Comparison of ENCODE assay signal across 8 cellular contexts in genomic region chr14:32513571-32514009, GRCh38.
DNase-seq lines count a peak whose midpoint lies in the region; ATAC-seq and TF ChIP-seq lines count a peak whose summit lies in the region.

No MANE protein-coding gene starts in this region.

- in situ Hi-C loops in Caki2 (cut with HindIII; ENCODE audit: low pct_unique_long_range_greater_than_20kb, low sequenced_read_pairs): no loop called here

- DNase-seq in Caki2 (ENCODE audit: low read depth) (peak; percentile 5), MM.1S (peak; percentile 7), chondrocyte (ENCODE audit: low spot score) (no peak), nephron progenitor cell (no peak), NCI-H128 (lab: John Stamatoyannopoulos, UW; ENCODE audit: unreplicated experiment) (no peak), cortex of kidney (lab: John Stamatoyannopoulos, UW) (no peak)

- no peak overlapping the region for H3K9ac ChIP-seq in MM.1S (ENCODE audit: low read length)

- H2AFZ ChIP-seq in MM.1S (ENCODE audit: low read length): no peak overlapping the region

- no peaks in the 10 kb centered on the region for H3K27me3 ChIP-seq in MM.1S (replicated peaks; ENCODE audit: insufficient read depth, low read length)

- H3K4me1 Mint-ChIP-seq in chondrocyte (ENCODE audit: low read depth): peaks cover 40% of the 10 kb centered on the region
- peaks cover 51% of the 10 kb centered on the region for H3K4me1 Mint-ChIP-seq in nephron progenitor cell

- no peak overlapping the region for H3K27ac ChIP-seq in MM.1S (ENCODE audit: low read length)

- H3K4me1 ChIP-seq in MM.1S (ENCODE audit: low read length): no peaks in the 10 kb centered on the region

- no peak overlapping the region for H3K4me3 ChIP-seq in MM.1S (ENCODE audit: low read length)

- H3K9me3 ChIP-seq in MM.1S (replicated peaks; ENCODE audit: insufficient read depth, low read length): no peaks in the 10 kb centered on the region

- TF ChIP-seq CTCF in MM.1S (IDR thresholded peaks at IDR 0.05; ENCODE audit: low read length): 0 out of 2 replicates have a peak, but pooled peaks have one; percentile 30
- TF ChIP-seq CTCF in chondrocyte (IDR thresholded peaks at IDR 0.05): peak; percentile 88
- peak; percentile 33 for TF ChIP-seq CTCF in nephron progenitor cell (IDR thresholded peaks at IDR 0.05)

- H3K36me3 ChIP-seq in MM.1S (replicated peaks; ENCODE audit: insufficient read depth, low read length): no peaks in the 10 kb centered on the region

- no peaks in the 10 kb centered on the region for H3K27me3 Mint-ChIP-seq in chondrocyte (ENCODE audit: low read depth)
- H3K27me3 Mint-ChIP-seq in nephron progenitor cell (ENCODE audit: low read depth, poor library complexity): peaks cover 2% of the 10 kb centered on the region

- H3F3A ChIP-seq in MM.1S (ENCODE audit: insufficient read depth, low read length): no peaks in the 10 kb centered on the region

- no peaks in the 10 kb centered on the region for H3K9me2 ChIP-seq in MM.1S (replicated peaks; ENCODE audit: insufficient read depth, low read length)

- H3K4me3 Mint-ChIP-seq in chondrocyte (ENCODE audit: unreplicated experiment) (no peak overlapping the region), nephron progenitor cell (no peak overlapping the region)

- H3K27ac Mint-ChIP-seq in chondrocyte (ENCODE audit: unreplicated experiment) (peak overlapping the region; percentile 72), nephron progenitor cell (no peak overlapping the region)

- no peaks in the 10 kb centered on the region for H3K79me2 ChIP-seq in MM.1S (ENCODE audit: low read length)

- no peaks in the 10 kb centered on the region for H3K36me3 Mint-ChIP-seq in chondrocyte (ENCODE audit: low read depth)
- H3K36me3 Mint-ChIP-seq in nephron progenitor cell (ENCODE audit: low read depth): peaks cover 8% of the 10 kb centered on the region

- H3K9me3 Mint-ChIP-seq in chondrocyte (ENCODE audit: low read depth) (peaks cover 4% of the 10 kb centered on the region), nephron progenitor cell (peaks cover 20% of the 10 kb centered on the region)

- H3K4me2 ChIP-seq in MM.1S (ENCODE audit: low read depth, low read length): no peak overlapping the region

- no peaks in the 10 kb centered on the region for H4K20me1 ChIP-seq in MM.1S (ENCODE audit: insufficient read depth, low read length)

- ATAC-seq in GM18909 (IDR thresholded peaks at IDR 0.05; ENCODE audit: poor library complexity, unreplicated experiment) (no peak), HG02840 (IDR thresholded peaks at IDR 0.05; ENCODE audit: low FRiP score, unreplicated experiment) (no peak)

Comparison
In these comparisons a context has a peak if more than half of its experiments do, and no peak if none do; other contexts are left out.
1. DNase-seq: peak in Caki2 (single experiment) and MM.1S (single experiment); none in chondrocyte (single experiment), nephron progenitor cell (single experiment), NCI-H128 (single experiment) and cortex of kidney (single experiment).
2. CTCF ChIP-seq: peak in every context shown above with its lines; median percentile 88 in chondrocyte; 33 in nephron progenitor cell; 30 in MM.1S.